In genomic region chr15:52609593-52609992, GRCh38 we compare ENCODE assay signal across 22 cellular contexts. TPM values are rescaled to one million over a fixed set of nuclear protein-coding genes. Genes with fewer than 3 reads are reported as not detected.
DNase-seq lines count a peak whose midpoint lies in the region; ATAC-seq, FAIRE-seq and TF ChIP-seq lines count a peak whose summit lies in the region.
"Had no signal": no experiment of that assay in that cellular context is flagged by ENCODE, and none has a peak within 500 bp of the region (broad histone marks: within the 10 kb centered on the region; RNA-seq: fewer than 3 reads in every experiment).

No MANE protein-coding gene starts in this region.

- no peak for TF ChIP-seq CTCF in left lung (IDR thresholded peaks at IDR 0.05)
- no peak for TF ChIP-seq CTCF in lung (IDR thresholded peaks at IDR 0.05; ENCODE audit: control extremely low read depth, extremely low read depth)
- no peak for TF ChIP-seq CTCF in progenitor cell of endocrine pancreas (IDR thresholded peaks at IDR 0.05; ENCODE audit: unreplicated experiment)
- TF ChIP-seq CTCF in CD8-positive, alpha-beta T cell (IDR thresholded peaks at IDR 0.05), result no peak

- H3K4me1 ChIP-seq in left lung, result no peaks in the 10 kb centered on the region
- H3K4me1 ChIP-seq in lung (ENCODE audit: control insufficient read depth in 2 of 2, insufficient read depth in 2 of 2, low read length in 2 of 2), result no peaks in the 10 kb centered on the region
- no peaks in the 10 kb centered on the region for H3K4me1 ChIP-seq in CD8-positive, alpha-beta T cell (ENCODE audit: insufficient read depth, low read length)
- H3K4me1 ChIP-seq: BLaER1, HAP-1 had no signal

- H3K9me3 Mint-ChIP-seq in progenitor cell of endocrine pancreas (ENCODE audit: low read depth), result no peaks in the 10 kb centered on the region
- no peaks in the 10 kb centered on the region for H3K9me3 Mint-ChIP-seq in CD8-positive, alpha-beta T cell
- H3K9me3 Mint-ChIP-seq: CD4-positive, CD25-positive, alpha-beta regulatory T cell; CD8-positive, alpha-beta memory T cell had no signal

- 71 to 88% methylated on average over 5 of the region's 5 CpGs for WGBS in lung, 2 donors

- H3K27ac ChIP-seq in left lung (peak overlapping the region in 1 of 2 donors; percentile 13), lung (ENCODE audit: low read depth in 1 of 2, low read length in 1 of 2) (no peak overlapping the region)
- no peak overlapping the region for H3K27ac ChIP-seq in CD8-positive, alpha-beta T cell (ENCODE audit: low read depth, low read length)
- H3K27ac ChIP-seq: 22Rv1, BLaER1, C4-2B had no signal

- peaks cover 0 to 66% of the 10 kb centered on the region in 2 donors for H3K36me3 ChIP-seq in left lung
- peaks cover 8 to 17% of the 10 kb centered on the region in 2 donors for H3K36me3 ChIP-seq in lung (ENCODE audit: control insufficient read depth in 2 of 2, insufficient read depth in 2 of 2, low read length in 2 of 2)
- peaks cover 9% of the 10 kb centered on the region for H3K36me3 ChIP-seq in CD8-positive, alpha-beta T cell (ENCODE audit: insufficient read depth, low read length)
- H3K36me3 ChIP-seq: HAP-1 had no signal

- H3K4me3 Mint-ChIP-seq in progenitor cell of endocrine pancreas (ENCODE audit: low read depth), result no peak overlapping the region
- no peak overlapping the region for H3K4me3 Mint-ChIP-seq in CD8-positive, alpha-beta T cell
- H3K4me3 Mint-ChIP-seq: B cell; CD4-positive, CD25-positive, alpha-beta regulatory T cell; CD8-positive, alpha-beta memory T cell had no signal

- CTCF ChIA-PET in CD8-positive, alpha-beta T cell (lab: Charles Lee), result no interaction called here

- FAIRE-seq in GM19239 (lab: Jason Lieb, UNC), result peak; percentile 40
- FAIRE-seq: A204.1, D721Med, GM12878, H54 had no signal

- H3K27me3 ChIP-seq in left lung (no peaks in the 10 kb centered on the region), lung (ENCODE audit: control insufficient read depth, insufficient read depth) (no peaks in the 10 kb centered on the region)
- H3K27me3 ChIP-seq in CD8-positive, alpha-beta T cell (ENCODE audit: insufficient read depth, low read length), result no peaks in the 10 kb centered on the region
- H3K27me3 ChIP-seq: BLaER1 had no signal

- no peak overlapping the region for H3K27ac Mint-ChIP-seq in progenitor cell of endocrine pancreas
- H3K27ac Mint-ChIP-seq in CD8-positive, alpha-beta T cell, result no peak overlapping the region
- H3K27ac Mint-ChIP-seq: CD4-positive, CD25-positive, alpha-beta regulatory T cell had no signal

- H3K9me3 ChIP-seq in left lung, result no peaks in the 10 kb centered on the region
- no peaks in the 10 kb centered on the region for H3K9me3 ChIP-seq in lung (ENCODE audit: control insufficient read depth in 2 of 2, insufficient read depth in 1 of 2, low read length in 1 of 2)
- no peaks in the 10 kb centered on the region for H3K9me3 ChIP-seq in CD8-positive, alpha-beta T cell (ENCODE audit: low read length)
- H3K9me3 ChIP-seq: BLaER1, HAP-1 had no signal

- DNase-seq in GM19239 (ENCODE audit: insufficient read length, low spot score) (no peak), left lung (no peak), lung (ENCODE audit: low spot score) (peak; percentile 32), progenitor cell of endocrine pancreas (ENCODE audit: low spot score, unreplicated experiment) (no peak)
- DNase-seq in CD8-positive, alpha-beta T cell, result no peak
- DNase-seq: CD4-positive, CD25-positive, alpha-beta regulatory T cell; CD8-positive, alpha-beta memory T cell; DMS 273 treated with DMSO at 0.1 percent for 48 hours; DMS79; EL; GDM1; GOT3 had no signal

- intact Hi-C loops in left lung (cut with DNase I), result no loop called here
- intact Hi-C loops in CD8-positive, alpha-beta T cell (cut with DNase I, micrococcal nuclease), result loop anchor here (5.0 to 10.0 kb wide), 3 partner anchors 65 to 355 kb away; partner anchors contain the start of gene ATOSA (in 1 of the 2)

- no peaks in the 10 kb centered on the region for H3K4me1 Mint-ChIP-seq in progenitor cell of endocrine pancreas (ENCODE audit: low read depth)
- no peaks in the 10 kb centered on the region for H3K4me1 Mint-ChIP-seq in CD8-positive, alpha-beta T cell (ENCODE audit: low read depth)

- POLR2A ChIA-PET in CD8-positive, alpha-beta T cell (lab: Charles Lee), result no interaction called here

- no peaks in the 10 kb centered on the region for H3K27me3 Mint-ChIP-seq in progenitor cell of endocrine pancreas
- no peaks in the 10 kb centered on the region for H3K27me3 Mint-ChIP-seq in CD8-positive, alpha-beta T cell (ENCODE audit: low read depth)
- H3K27me3 Mint-ChIP-seq: B cell; CD4-positive, CD25-positive, alpha-beta regulatory T cell; CD8-positive, alpha-beta memory T cell had no signal

- ATAC-seq in left lung (peak; percentile 65), lung (ENCODE audit: insufficient read depth, low FRiP score) (no peak), HG03571 (IDR thresholded peaks at IDR 0.05; ENCODE audit: unreplicated experiment) (no peak)
- no peak for ATAC-seq in CD8-positive, alpha-beta T cell
- ATAC-seq: GM12878 had no signal

- H3K36me3 Mint-ChIP-seq in progenitor cell of endocrine pancreas (ENCODE audit: insufficient read depth), result peaks cover 22% of the 10 kb centered on the region
- H3K36me3 Mint-ChIP-seq in CD8-positive, alpha-beta T cell, result peaks cover 69% of the 10 kb centered on the region

- H3K4me3 ChIP-seq in left lung (no peak overlapping the region), lung (no peak overlapping the region)
- H3K4me3 ChIP-seq in CD8-positive, alpha-beta T cell (ENCODE audit: low read depth, low read length), result no peak overlapping the region
- H3K4me3 ChIP-seq: BLaER1, GM12878, HAP-1 had no signal

RNA-seq across cellular contexts. Expression of gene ARPP19, which starts 40.8 kb away (rescaled TPM):
- total RNA-seq in left lung (100 to 1,000 TPM; 152 to 158 TPM), lung (100 to 1,000 TPM in 1 of 2 donors, 10 to 100 TPM in 1; 95.8 to 139 TPM), progenitor cell of endocrine pancreas (186 and 193 TPM in 2 replicates)
- polyA plus RNA-seq in lung, result 10 to 100 TPM; 35.0 to 41.8 TPM
- total RNA-seq in CD8-positive, alpha-beta T cell, result 100 to 1,000 TPM; 141 to 156 TPM

Comparison
In these comparisons a context has a peak if more than half of its experiments do, and no peak if none do; other contexts are left out.
1. intact Hi-C loops: an anchor here in CD8-positive, alpha-beta T cell (5.0 to 10.0 kb wide); none called in left lung.